In genomic region chr10:103265712-103266329, GRCh38 we compare ENCODE assay signal across 1 cellular context.
A peak's percentile ranks its signal among the peaks of the same experiment; 100 is the strongest.
TF ChIP-seq lines count a peak whose summit lies in the region.

No MANE protein-coding gene starts in this region.

TF ChIP-seq in HepG2, 621 proteins besides CTCF, POLR2A, EP300 and RAD21 (continued from another document and continues in another):
- TF ChIP-seq RNF219 (CRISPR knock-in tag; IDR thresholded peaks at IDR 0.05) (no peak), IKZF4 (CRISPR knock-in tag; IDR thresholded peaks at IDR 0.05; ENCODE audit: borderline replicate concordance, low read depth, not compliant biosample characterization) (peak; percentile 48), ZBTB21 (CRISPR knock-in tag; IDR thresholded peaks at IDR 0.05) (no peak; the same call in 1 of the 2 replicates), ZNF558 (CRISPR knock-in tag; IDR thresholded peaks at IDR 0.05; ENCODE audit: borderline replicate concordance) (peak; percentile 50; the same call in 1 of the 2 replicates), NCOA1 (CRISPR knock-in tag; IDR thresholded peaks at IDR 0.05) (no peak), ZFP36L2 (CRISPR knock-in tag; IDR thresholded peaks at IDR 0.05) (0 out of 2 replicates have a peak, but pooled peaks have one; percentile 59), ZNF510 (CRISPR knock-in tag; IDR thresholded peaks at IDR 0.05; ENCODE audit: low read depth) (no peak), TEAD2 (CRISPR knock-in tag; IDR thresholded peaks at IDR 0.05) (peak; percentile 50; the same call in 1 of the 2 replicates), ZMAT3 (CRISPR knock-in tag; conservative IDR thresholded peaks at IDR 0.05) (peak; percentile 70; the same call in 1 of the 2 replicates), SATB2 (CRISPR knock-in tag; IDR thresholded peaks at IDR 0.05) (peak; percentile 92; the same call in 1 of the 2 replicates), ZNF318 (CRISPR knock-in tag; IDR thresholded peaks at IDR 0.05) (no peak), ZNF772 (CRISPR knock-in tag; IDR thresholded peaks at IDR 0.05) (no peak), ZNF614 (CRISPR knock-in tag; IDR thresholded peaks at IDR 0.05; ENCODE audit: borderline replicate concordance) (0 out of 2 replicates have a peak, but pooled peaks have one; percentile 28), JARID2 (CRISPR knock-in tag; IDR thresholded peaks at IDR 0.05; ENCODE audit: insufficient replicate concordance) (no peak), CSRNP1 (CRISPR knock-in tag; IDR thresholded peaks at IDR 0.05) (0 out of 2 replicates have a peak, but pooled peaks have one; percentile 29), ARID4A (CRISPR knock-in tag; IDR thresholded peaks at IDR 0.05; ENCODE audit: borderline replicate concordance) (peak; percentile 57), SIX4 (CRISPR knock-in tag; IDR thresholded peaks at IDR 0.05) (peak; percentile 53; the same call in 1 of the 2 replicates), TMF1 (CRISPR knock-in tag; IDR thresholded peaks at IDR 0.05; ENCODE audit: low read depth) (peak; percentile 83), XBP1 (CRISPR knock-in tag; IDR thresholded peaks at IDR 0.05) (0 out of 2 replicates have a peak, but pooled peaks have one; percentile 61), MEF2D (CRISPR knock-in tag; IDR thresholded peaks at IDR 0.05) (no peak), ZNF446 (CRISPR knock-in tag; IDR thresholded peaks at IDR 0.05) (peak; percentile 53; the same call in 1 of the 2 replicates), SPEN (CRISPR knock-in tag; IDR thresholded peaks at IDR 0.05; ENCODE audit: low read depth) (0 out of 2 replicates have a peak, but pooled peaks have one; percentile 52), MTA1 (CRISPR knock-in tag; IDR thresholded peaks at IDR 0.05; ENCODE audit: borderline replicate concordance) (no peak), ZNF331 (CRISPR knock-in tag; IDR thresholded peaks at IDR 0.05) (peak; percentile 88), RFXANK (CRISPR knock-in tag; IDR thresholded peaks at IDR 0.05) (peak; percentile 89; the same call in 1 of the 2 replicates), ZBTB25 (CRISPR knock-in tag; IDR thresholded peaks at IDR 0.05) (peak; percentile 79), ZFP37 (CRISPR knock-in tag; IDR thresholded peaks at IDR 0.05; ENCODE audit: borderline replicate concordance) (0 out of 2 replicates have a peak, but pooled peaks have one; percentile 72), ZBTB34 (CRISPR knock-in tag; IDR thresholded peaks at IDR 0.05) (no peak), KLF16 (CRISPR knock-in tag; IDR thresholded peaks at IDR 0.05) (peak in 1 of 2 experiments; percentile 95; a peak in 2 of 4 replicates), ZBTB49 (CRISPR knock-in tag; IDR thresholded peaks at IDR 0.05; ENCODE audit: borderline replicate concordance) (peak; percentile 94), ZNF274 (CRISPR knock-in tag; IDR thresholded peaks at IDR 0.05) (peak; percentile 41; the same call in 1 of the 2 replicates), PITX1 (CRISPR knock-in tag; IDR thresholded peaks at IDR 0.05) (0 out of 2 replicates have a peak, but pooled peaks have one; percentile 41), CBX5 (CRISPR knock-in tag; IDR thresholded peaks at IDR 0.05; ENCODE audit: borderline replicate concordance) (0 out of 2 replicates have a peak, but pooled peaks have one; percentile 55), ARNT2 (CRISPR knock-in tag; IDR thresholded peaks at IDR 0.05; ENCODE audit: low read depth) (peak; percentile 44; the same call in 1 of the 2 replicates), BRCA1 (CRISPR knock-in tag; IDR thresholded peaks at IDR 0.05) (peak; percentile 88; the same call in 1 of the 2 replicates)
